In the genomic region with DNA sequence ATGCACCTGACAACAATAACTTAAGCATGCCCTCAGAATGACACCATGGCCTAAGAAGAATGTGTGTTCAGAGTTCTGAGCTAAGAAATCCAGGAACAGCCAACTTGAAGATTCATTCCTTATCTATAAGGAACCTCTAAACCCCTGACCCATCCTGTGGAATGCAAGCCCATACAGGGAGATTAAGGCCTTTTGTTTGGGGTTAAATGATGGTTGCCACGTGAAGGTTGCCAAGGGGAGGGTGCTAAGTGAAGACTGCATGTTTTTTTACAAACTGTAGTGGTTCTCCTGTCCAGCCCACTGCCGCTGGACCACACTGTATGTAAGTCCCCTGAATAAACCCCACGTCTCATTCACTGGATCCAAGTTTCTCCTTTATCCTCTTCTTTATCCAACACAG, we compare ENCODE assay signal across 20 cellular contexts.
"Had no signal": no experiment of that assay in that cellular context is flagged by ENCODE, and none has a peak within 500 bp of the region (broad histone marks: within the 10 kb centered on the region; RNA-seq: fewer than 3 reads in every experiment).

No MANE protein-coding gene starts in this region.

- H3K36me3 Mint-ChIP-seq: activated naive CD4-positive, alpha-beta T cell treated with anti-CD3 and anti-CD28 coated beads, Interleukin-2, amount 10 ng/mL, durations not matched to agents 7 days and 5 days had no signal

- H3K27me3 ChIP-seq: esophagus squamous epithelium, tibial nerve had no signal

- H3K4me1 ChIP-seq: esophagus squamous epithelium, tibial nerve had no signal

- H3K4me3 Mint-ChIP-seq: activated CD4-positive, alpha-beta memory T cell treated with anti-CD3 and anti-CD28 coated beads, Interleukin-2, amount 10 ng/mL, durations not matched to agents 7 days and 5 days; activated CD4-positive, alpha-beta T cell treated with anti-CD3 and anti-CD28 coated beads, Interleukin-2, amount 10 ng/mL, durations not matched to agents 7 days and 5 days; activated naive CD4-positive, alpha-beta T cell treated with anti-CD3 and anti-CD28 coated beads, Interleukin-2, amount 10 ng/mL, durations not matched to agents 7 days and 5 days; activated T-cell treated with anti-CD3 and anti-CD28 coated beads, Interleukin-2, amount 50 U/mL, for 24 hours; naive thymus-derived CD4-positive, alpha-beta T cell; neural crest cell; T-helper 17 cell had no signal

- H3K9me3 ChIP-seq: esophagus squamous epithelium had no signal

- H3K27me3 Mint-ChIP-seq: activated CD4-positive, alpha-beta memory T cell treated with anti-CD3 and anti-CD28 coated beads, Interleukin-2, amount 10 ng/mL, durations not matched to agents 7 days and 5 days; activated CD4-positive, alpha-beta T cell treated with anti-CD3 and anti-CD28 coated beads, Interleukin-2, amount 10 ng/mL, durations not matched to agents 7 days and 5 days; activated naive CD4-positive, alpha-beta T cell treated with anti-CD3 and anti-CD28 coated beads, Interleukin-2, amount 10 ng/mL, durations not matched to agents 7 days and 5 days; activated T-cell treated with anti-CD3 and anti-CD28 coated beads, Interleukin-2, amount 50 U/mL, for 24 hours; naive thymus-derived CD4-positive, alpha-beta T cell; T-helper 17 cell had no signal

- H3K27ac Mint-ChIP-seq: activated CD4-positive, alpha-beta memory T cell treated with anti-CD3 and anti-CD28 coated beads, Interleukin-2, amount 10 ng/mL, durations not matched to agents 7 days and 5 days; activated CD4-positive, alpha-beta T cell treated with anti-CD3 and anti-CD28 coated beads, Interleukin-2, amount 10 ng/mL, durations not matched to agents 7 days and 5 days; activated naive CD4-positive, alpha-beta T cell treated with anti-CD3 and anti-CD28 coated beads, Interleukin-2, amount 10 ng/mL, durations not matched to agents 7 days and 5 days; activated T-cell treated with anti-CD3 and anti-CD28 coated beads, Interleukin-2, amount 50 U/mL, for 24 hours; naive thymus-derived CD4-positive, alpha-beta T cell; T-helper 17 cell had no signal

- ATAC-seq: left ventricle myocardium superior; naive thymus-derived CD4-positive, alpha-beta T cell; right cardiac atrium; T-helper 17 cell had no signal

- H3K4me3 ChIP-seq: esophagus squamous epithelium, tibial nerve had no signal

- DNase-seq: activated CD4-positive, alpha-beta memory T cell treated with anti-CD3 and anti-CD28 coated beads, Interleukin-2, amount 10 ng/mL, durations not matched to agents 7 days and 5 days; activated CD4-positive, alpha-beta T cell treated with anti-CD3 and anti-CD28 coated beads for 1 hour; activated CD4-positive, alpha-beta T cell treated with anti-CD3 and anti-CD28 coated beads, Interleukin-2, amount 10 ng/mL, durations not matched to agents 7 days and 5 days; activated CD8-positive, alpha-beta memory T cell treated with anti-CD3 and anti-CD28 coated beads, Interleukin-2, amount 50 U/mL, for 48 hours; activated gamma-delta T cell; activated naive CD4-positive, alpha-beta T cell treated with anti-CD3 and anti-CD28 coated beads, Interleukin-2, amount 10 ng/mL, durations not matched to agents 7 days and 5 days; activated T-cell treated with anti-CD3 and anti-CD28 coated beads, Interleukin-2, amount 50 U/mL, for 24 hours; amygdala; caudate nucleus; esophagus squamous epithelium; left ventricle myocardium superior; midbrain; naive thymus-derived CD4-positive, alpha-beta T cell; right cardiac atrium; stimulated activated naive CD4-positive, alpha-beta T cell; T-helper 17 cell; T1000 had no signal

- H3K36me3 ChIP-seq: esophagus squamous epithelium, tibial nerve had no signal

- H3K4me1 Mint-ChIP-seq: activated CD4-positive, alpha-beta memory T cell treated with anti-CD3 and anti-CD28 coated beads, Interleukin-2, amount 10 ng/mL, durations not matched to agents 7 days and 5 days; activated CD4-positive, alpha-beta T cell treated with anti-CD3 and anti-CD28 coated beads, Interleukin-2, amount 10 ng/mL, durations not matched to agents 7 days and 5 days; activated naive CD4-positive, alpha-beta T cell treated with anti-CD3 and anti-CD28 coated beads, Interleukin-2, amount 10 ng/mL, durations not matched to agents 7 days and 5 days; naive thymus-derived CD4-positive, alpha-beta T cell; neural crest cell; T-helper 17 cell had no signal

- H3K27ac ChIP-seq: epithelial cell of prostate, esophagus squamous epithelium, tibial nerve had no signal
